8 cellular contexts compared by ENCODE assay signal in the genomic region with DNA sequence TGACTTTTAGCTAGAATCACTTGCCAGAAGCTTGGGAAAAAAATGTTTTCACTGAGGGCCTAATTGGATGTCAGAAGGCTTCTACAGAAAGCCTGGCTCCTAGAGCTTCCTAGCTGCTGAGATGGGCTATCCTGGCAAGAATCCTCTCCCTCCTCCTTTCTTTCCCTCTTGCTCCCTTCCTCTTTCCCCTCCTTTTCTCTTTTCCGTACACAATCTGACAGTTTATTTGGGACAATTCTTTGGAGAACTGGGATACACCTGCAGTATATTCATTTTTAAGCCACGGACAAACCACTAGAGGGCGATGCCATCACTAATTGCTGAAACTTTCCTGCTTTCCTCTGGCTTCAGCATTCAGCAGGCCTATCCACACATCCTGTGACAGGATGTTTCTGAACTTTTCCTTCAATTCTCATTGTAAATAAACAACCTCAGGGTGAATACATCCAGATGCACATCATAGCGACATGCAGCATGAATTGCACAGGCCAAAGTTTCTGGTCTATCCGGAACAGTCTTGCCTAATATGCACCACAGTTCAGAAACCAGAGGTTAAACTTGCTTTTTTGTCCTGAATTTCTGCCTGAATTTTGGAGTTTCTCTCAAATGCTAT.
A peak's percentile ranks its signal among the peaks of the same experiment; 100 is the strongest.
DNase-seq lines count a peak whose midpoint lies in the region; ATAC-seq and TF ChIP-seq lines count a peak whose summit lies in the region.

No MANE protein-coding gene starts in this region.

- DNase-seq in COLO668 (lab: John Stamatoyannopoulos, UW; ENCODE audit: unreplicated experiment) (peak; percentile 41), NCI-H69 (lab: John Stamatoyannopoulos, UW) (peak; percentile 48), caudate nucleus (lab: John Stamatoyannopoulos, UW) (peak in 20 of 61 donors; percentile 0 to 66 (median 10)), kidney epithelial cell (ENCODE audit: low read depth) (no peak), upper lobe of left lung (no peak), MV-4-11 (lab: John Stamatoyannopoulos, UW) (no peak)

- peaks cover 18 to 24% (median 20%) of the 10 kb centered on the region in 4 donors for H3K4me1 ChIP-seq in upper lobe of left lung

- 16 to 19% methylated on average over 5 of the region's 5 CpGs for WGBS in upper lobe of left lung, 2 donors

- H3K36me3 ChIP-seq in kidney epithelial cell (ENCODE audit: control insufficient read depth, insufficient read depth, low read length) (peaks cover 2% of the 10 kb centered on the region), upper lobe of left lung (peaks cover 0 to 5% (median 0%) of the 10 kb centered on the region in 4 donors)

- no peak for TF ChIP-seq POLR2A in upper lobe of left lung (IDR thresholded peaks at IDR 0.05)

- H3K27ac ChIP-seq in caudate nucleus (ENCODE audit: low read depth, low read length) (peak overlapping the region; percentile 18), upper lobe of left lung (peak overlapping the region; percentile 52 to 79 (median 74))

- TF ChIP-seq EP300 in upper lobe of left lung (IDR thresholded peaks at IDR 0.05), result peak in 1 of 4 donors; percentile 15

- H3K27me3 ChIP-seq in kidney epithelial cell (ENCODE audit: control insufficient read depth, insufficient read depth, low read length) (no peaks in the 10 kb centered on the region), upper lobe of left lung (no peaks in the 10 kb centered on the region)

- H3K9me3 ChIP-seq in upper lobe of left lung, result no peaks in the 10 kb centered on the region

- H3K4me3 ChIP-seq in kidney epithelial cell (ENCODE audit: low read depth, low read length) (no peak overlapping the region), upper lobe of left lung (no peak overlapping the region)

- peak; percentile 81 for ATAC-seq in GM18511 (IDR thresholded peaks at IDR 0.05; ENCODE audit: unreplicated experiment)
- ATAC-seq in HG03097 (IDR thresholded peaks at IDR 0.05; ENCODE audit: low FRiP score, unreplicated experiment), result peak; percentile 83
- peak; percentile 71 to 82 for ATAC-seq in upper lobe of left lung (ENCODE audit: low FRiP score in 2 of 2)

- TF ChIP-seq CTCF in kidney epithelial cell (IDR thresholded peaks at IDR 0.05; ENCODE audit: insufficient read depth, low read length, poor library complexity, severe bottlenecking), result peak; percentile 73
- TF ChIP-seq CTCF in upper lobe of left lung (IDR thresholded peaks at IDR 0.05), result peak; percentile 48 to 76 (median 64)

Comparison
In these comparisons a context has a peak if more than half of its experiments do, and no peak if none do; other contexts are left out.
1. DNase-seq: peak in COLO668 (single experiment) and NCI-H69 (single experiment); none in kidney epithelial cell (single experiment), upper lobe of left lung (0 of 2) and MV-4-11 (single experiment).
2. Peak in every context shown above with its lines, with median percentiles within 50 percentile points of each other: ATAC-seq.